Comparison of ENCODE assay signal across 15 cellular contexts in the genomic region with DNA sequence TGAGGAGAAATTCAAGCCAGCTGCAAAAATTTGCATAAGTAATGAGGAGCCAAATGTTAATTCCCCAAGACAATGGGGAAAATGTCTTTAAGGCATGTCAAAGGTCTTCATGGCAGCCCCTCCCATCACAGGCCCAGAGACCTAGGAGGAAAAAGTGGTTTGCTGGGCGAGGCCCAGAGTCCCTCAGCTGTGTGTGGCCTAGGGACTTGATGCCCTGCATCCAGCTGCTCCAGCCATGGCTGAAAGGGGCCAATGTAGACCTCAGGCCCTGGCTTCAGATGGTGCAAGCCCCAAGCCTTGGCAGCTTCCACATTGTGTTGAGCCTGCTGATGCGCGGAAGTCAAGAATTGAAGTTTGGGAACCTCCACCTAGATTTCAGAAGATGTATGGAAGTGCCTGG. TPM values are rescaled to one million over a fixed set of nuclear protein-coding genes. Genes with fewer than 3 reads are reported as not detected.
"Had no signal": no experiment of that assay in that cellular context is flagged by ENCODE, and none has a peak within 500 bp of the region (broad histone marks: within the 10 kb centered on the region; RNA-seq: fewer than 3 reads in every experiment).

No MANE protein-coding gene starts in this region.

RNA-seq across cellular contexts. Expression of gene FRMD7, which starts 35.3 kb away (rescaled TPM):
- total RNA-seq: naive thymus-derived CD4-positive, alpha-beta T cell; naive thymus-derived CD8-positive, alpha-beta T cell; natural killer cell; natural killer cell treated with Interleukin-12 subunit alpha and Interleukin-12 subunit beta and Interleukin-15 and Interleukin-18, amount 100 ng/mL, for 72 hours; occipital lobe; omental fat pad; pancreas; progenitor cell of endocrine pancreas; prostate gland; pulmonary artery endothelial cell; renal cortical epithelial cell; right atrium auricular region; right cardiac atrium; sciatic nerve; smooth muscle cell had no signal
